12 cellular contexts compared by ENCODE assay signal in genomic region chr19:3386447-3387234, GRCh38. TPM values are rescaled to one million over a fixed set of nuclear protein-coding genes. Genes with fewer than 3 reads are reported as not detected.
DNase-seq lines count a peak whose midpoint lies in the region; ATAC-seq, FAIRE-seq and TF ChIP-seq lines count a peak whose summit lies in the region.
"Had no signal": no experiment of that assay in that cellular context is flagged by ENCODE, and none has a peak within 500 bp of the region (broad histone marks: within the 10 kb centered on the region; RNA-seq: fewer than 3 reads in every experiment).

No MANE protein-coding gene starts in this region.

- POLR2A ChIA-PET in HepG2 (lab: Yijun Ruan, JAX), result no interaction called here
- POLR2A ChIA-PET in naive thymus-derived CD8-positive, alpha-beta T cell (lab: Charles Lee), result no interaction called here

- TF ChIP-seq RAD21 in HepG2 (CRISPR knock-in tag; IDR thresholded peaks at IDR 0.05), result no peak

- in situ Hi-C loops in HepG2 (cut with HindIII; ENCODE audit: extremely low pct_ligation_motif_present, low pct_unique_long_range_greater_than_20kb), result no loop called here

- H2AFZ ChIP-seq in HepG2 (ENCODE audit: low read length), result no peak overlapping the region

- no peaks in the 10 kb centered on the region for H3K9me3 Mint-ChIP-seq in endothelial cell (ENCODE audit: unreplicated experiment)
- H3K9me3 Mint-ChIP-seq in naive thymus-derived CD8-positive, alpha-beta T cell, result no peaks in the 10 kb centered on the region
- H3K9me3 Mint-ChIP-seq: activated T-cell treated with anti-CD3 and anti-CD28 coated beads, Interleukin-2, amount 50 U/mL, for 72 hours; memory B cell had no signal

- peaks cover 5% of the 10 kb centered on the region for H3K27me3 Mint-ChIP-seq in endothelial cell (ENCODE audit: unreplicated experiment)
- no peaks in the 10 kb centered on the region for H3K27me3 Mint-ChIP-seq in naive thymus-derived CD8-positive, alpha-beta T cell
- H3K27me3 Mint-ChIP-seq: memory B cell had no signal

- no peak overlapping the region for H3K27ac Mint-ChIP-seq in endothelial cell (ENCODE audit: unreplicated experiment)
- H3K27ac Mint-ChIP-seq in naive thymus-derived CD8-positive, alpha-beta T cell, result no peak overlapping the region
- H3K27ac Mint-ChIP-seq: activated T-cell treated with anti-CD3 and anti-CD28 coated beads, Interleukin-2, amount 50 U/mL, for 72 hours; memory B cell had no signal

- TF ChIP-seq POLR2A in HepG2 (IDR thresholded peaks at IDR 0.05; ENCODE audit: insufficient read depth in 1 of 2, low read depth in 2 of 2, low read length in 2 of 2), result no peak

- TF ChIP-seq EP300 in HepG2 (IDR thresholded peaks at IDR 0.05; ENCODE audit: low read depth in 2 of 2, low read length in 2 of 2) (no peak), HepG2 (CRISPR knock-in tag; IDR thresholded peaks at IDR 0.05; ENCODE audit: borderline replicate concordance) (no peak)

- intact Hi-C loops in HepG2 (cut with micrococcal nuclease; ENCODE audit: unreplicated experiment), result no loop called here

- H3K4me3 Mint-ChIP-seq in endothelial cell (ENCODE audit: unreplicated experiment), result no peak overlapping the region
- H3K4me3 Mint-ChIP-seq in naive thymus-derived CD8-positive, alpha-beta T cell, result no peak overlapping the region
- H3K4me3 Mint-ChIP-seq: activated T-cell treated with anti-CD3 and anti-CD28 coated beads, Interleukin-2, amount 50 U/mL, for 72 hours; memory B cell had no signal

- peaks cover 5% of the 10 kb centered on the region for H3K36me3 Mint-ChIP-seq in endothelial cell (ENCODE audit: low read depth, unreplicated experiment)
- H3K36me3 Mint-ChIP-seq in naive thymus-derived CD8-positive, alpha-beta T cell, result peaks cover 0 to 12% (median 6%) of the 10 kb centered on the region in 3 donors

- H3K4me1 Mint-ChIP-seq in endothelial cell (ENCODE audit: unreplicated experiment), result no peaks in the 10 kb centered on the region
- H3K4me1 Mint-ChIP-seq in naive thymus-derived CD8-positive, alpha-beta T cell, result peaks cover 9 to 26% (median 19%) of the 10 kb centered on the region in 4 donors

- H3K9me3 ChIP-seq in HepG2 (ENCODE audit: low read length) (no peaks in the 10 kb centered on the region), skeletal muscle satellite cell (replicated peaks; ENCODE audit: low read length) (no peaks in the 10 kb centered on the region)

- H3K79me2 ChIP-seq in HepG2 (ENCODE audit: insufficient read depth, low read length), result no peaks in the 10 kb centered on the region

- no peak for DNase-seq in AG10803 (ENCODE audit: low read depth)
- DNase-seq in coronary artery (ENCODE audit: low spot score), result no peak
- DNase-seq in HepG2 (ENCODE audit: low spot score), result no peak
- DNase-seq in endothelial cell (ENCODE audit: low spot score), result no peak
- no peak for DNase-seq in NCI-H1105 treated with DMSO at 0.1 percent for 48 hours (lab: John Stamatoyannopoulos, UW)
- DNase-seq in naive thymus-derived CD8-positive, alpha-beta T cell, result no peak
- DNase-seq: activated T-cell treated with anti-CD3 and anti-CD28 coated beads, Interleukin-2, amount 50 U/mL, for 72 hours; hippocampal formation had no signal

- H4K20me1 ChIP-seq in HepG2 (ENCODE audit: insufficient read depth, low read length), result no peaks in the 10 kb centered on the region

- no peak overlapping the region for H3K9ac ChIP-seq in HepG2 (ENCODE audit: insufficient read depth, low read depth, low read length)
- peak overlapping the region; percentile 18 for H3K9ac ChIP-seq in skeletal muscle satellite cell (ENCODE audit: low read depth, low read length)

- BruUV-seq in HepG2 (replicated peaks; lab: Mats Ljungman, UMichigan), result no TSS peak

- no peak for FAIRE-seq in HepG2 (lab: Jason Lieb, UNC)
- FAIRE-seq: D721Med had no signal

- WGBS in HepG2 (ENCODE audit: low lambda C conversion rate), result 86% methylated on average over 10 of the region's 25 CpGs

- ATAC-seq in HepG2, result no peak; the same call in 2 of the 3 replicates
- ATAC-seq in naive thymus-derived CD8-positive, alpha-beta T cell, result no peak
- no peak for ATAC-seq in HG02852 (IDR thresholded peaks at IDR 0.05; ENCODE audit: unreplicated experiment)
- ATAC-seq: activated T-cell treated with anti-CD3 and anti-CD28 coated beads, Interleukin-2, amount 50 U/mL, for 72 hours had no signal

- H3K36me3 ChIP-seq in HepG2 (replicated peaks in 1 of 2; ENCODE audit: control insufficient read depth in 1 of 2, insufficient read depth in 2 of 2, low read length in 2 of 2) (peaks cover 4 to 9% of the 10 kb centered on the region in 2 experiments; a peak in 1 of 5 replicates), skeletal muscle satellite cell (ENCODE audit: insufficient read depth, low read length) (peaks cover 28% of the 10 kb centered on the region)

- H3K27ac ChIP-seq in coronary artery (peak overlapping the region; percentile 74 to 95), HepG2 (ENCODE audit: extremely low read length, insufficient read depth, low read length) (no peak overlapping the region)

- 0 out of 2 replicates have a peak overlapping the region, but pooled peaks have one; percentile 3 for H3K4me3 ChIP-seq in AG10803 (ENCODE audit: low read length)
- peak overlapping the region; percentile 34 for H3K4me3 ChIP-seq in coronary artery
- no peak overlapping the region for H3K4me3 ChIP-seq in HepG2 (replicated peaks in 1 of 3; ENCODE audit: insufficient read depth in 1 of 3, low read depth in 2 of 3, low read length in 3 of 3)
- H3K4me3 ChIP-seq in skeletal muscle satellite cell (ENCODE audit: low read length), result no peak overlapping the region

- no peak for TF ChIP-seq CTCF in AG10803 (conservative IDR thresholded peaks at IDR 0.05; ENCODE audit: low read length)
- no peak for TF ChIP-seq CTCF in coronary artery (IDR thresholded peaks at IDR 0.05)
- no peak for TF ChIP-seq CTCF in HepG2 (CRISPR knock-in tag; IDR thresholded peaks at IDR 0.05)
- TF ChIP-seq CTCF in endothelial cell (IDR thresholded peaks at IDR 0.05; ENCODE audit: unreplicated experiment), result no peak

- H3K4me1 ChIP-seq in HepG2 (ENCODE audit: insufficient read depth, low read length) (peaks cover 27% of the 10 kb centered on the region), skeletal muscle satellite cell (ENCODE audit: control insufficient read depth, insufficient read depth, low read length) (peaks cover 65% of the 10 kb centered on the region)

- H3K27me3 ChIP-seq in HepG2 (ENCODE audit: control insufficient read depth in 1 of 2, insufficient read depth in 2 of 2, low read length in 2 of 2) (no peaks in the 10 kb centered on the region), skeletal muscle satellite cell (ENCODE audit: control insufficient read depth, insufficient read depth, low read length) (no peaks in the 10 kb centered on the region)

- H3K4me2 ChIP-seq in HepG2 (ENCODE audit: low read depth, low read length) (no peak overlapping the region), skeletal muscle satellite cell (ENCODE audit: low read length) (no peak overlapping the region)

- CTCF ChIA-PET in HepG2 (lab: Yijun Ruan, JAX; ENCODE audit: low intra/inter-chr PET ratio, low total read pairs), result no interaction called here

TF ChIP-seq in HepG2, 621 proteins besides CTCF, POLR2A, EP300 and RAD21:
- TF ChIP-seq ZBTB38 (CRISPR knock-in tag; IDR thresholded peaks at IDR 0.05), result 0 out of 2 replicates have a peak, but pooled peaks have one; percentile 8
- no peak for TF ChIP-seq GPBP1L1 (CRISPR knock-in tag; IDR thresholded peaks at IDR 0.05)
- TF ChIP-seq ZNF768 (CRISPR knock-in tag; IDR thresholded peaks at IDR 0.05), result peak; percentile 73
- TF ChIP-seq ZNF160 (CRISPR knock-in tag; IDR thresholded peaks at IDR 0.05), result no peak

RNA-seq across cellular contexts. Expression of gene NFIC, which starts 20.3 kb away (rescaled TPM):
- total RNA-seq in HepG2 (2016; rRNA removed; fragmentation: Illumina TruSeq; extraction: Trizol) (2.5 and 2.9 TPM in 2 replicates), endothelial cell (ENCODE audit: unreplicated experiment) (4.9 TPM)
- total RNA-seq in HepG2 (2016; cell fraction: cytosol; rRNA removed; fragmentation: Illumina TruSeq; extraction: Trizol; ENCODE audit: low read depth), result 2.9 and 3.0 TPM in 2 replicates
- total RNA-seq in HepG2 (2016; cell fraction: insoluble cytoplasmic fraction; rRNA removed; fragmentation: Illumina TruSeq; extraction: Trizol), result 3.0 and 3.2 TPM in 2 replicates
- 2.5 and 2.9 TPM in 2 replicates for total RNA-seq in HepG2 (2016; cell fraction: membrane; rRNA removed; fragmentation: Illumina TruSeq; extraction: Trizol)
- total RNA-seq in HepG2 (2016; cell fraction: nucleus; rRNA removed; fragmentation: Illumina TruSeq; extraction: Trizol), result 3.8 and 5.6 TPM in 2 replicates
- 1.3 and 1.6 TPM in 2 replicates for polyA plus RNA-seq in HepG2 (2011; rRNA removed)
- 0.71 and 0.79 TPM in 2 replicates for polyA plus RNA-seq in HepG2 (2011; cell fraction: cytosol; rRNA removed)
- 5.1 and 8.1 TPM in 2 replicates for polyA plus RNA-seq in HepG2 (2011; cell fraction: nucleus; rRNA removed)
- polyA plus RNA-seq in HepG2 (2012), result 5.9 and 8.4 TPM in 2 replicates
- 1.1 and 1.4 TPM in 2 replicates for polyA plus RNA-seq in HepG2 (2016; cell fraction: cytosol; fragmentation: Illumina TruSeq; extraction: Trizol; ENCODE audit: low read depth)
- polyA plus RNA-seq in HepG2 (2016; cell fraction: insoluble cytoplasmic fraction; fragmentation: Illumina TruSeq; extraction: Trizol; ENCODE audit: low read depth), result 8.2 and 9.6 TPM in 2 replicates
- polyA plus RNA-seq in HepG2 (2016; cell fraction: membrane; fragmentation: Illumina TruSeq; extraction: Trizol; ENCODE audit: low read depth), result 4.6 and 4.8 TPM in 2 replicates
- polyA plus RNA-seq in HepG2 (2016; cell fraction: nucleus; fragmentation: Illumina TruSeq; extraction: Trizol; ENCODE audit: insufficient read depth, low read depth), result 7.4 and 9.8 TPM in 2 replicates
- 5.3 and 16.7 TPM in 2 replicates for polyA minus RNA-seq in HepG2 (2011; rRNA and poly(A)+ RNA removed; ENCODE audit: low replicate concordance)
- polyA minus RNA-seq in HepG2 (2011; cell fraction: cytosol; rRNA and poly(A)+ RNA removed), result 5.2 and 5.4 TPM in 2 replicates
- 5.1 and 5.3 TPM in 2 replicates for polyA minus RNA-seq in HepG2 (2011; cell fraction: nucleus; rRNA and poly(A)+ RNA removed)
- 72.1 and 73.3 TPM in 2 replicates for total RNA-seq in skeletal muscle satellite cell (2012; rRNA removed)
- 10 to 100 TPM; 30.2 to 34.8 TPM for total RNA-seq in naive thymus-derived CD8-positive, alpha-beta T cell
- polyA plus RNA-seq in naive thymus-derived CD8-positive, alpha-beta T cell, result 10 to 100 TPM in 2 of 3 donors, 1 to 10 TPM in 1; 5.8 to 15.8 (median 12.1) TPM

Comparison
In these comparisons a context has a peak if more than half of its experiments do, and no peak if none do; other contexts are left out.
1. H3K4me3 ChIP-seq: peak in AG10803 (single experiment) and coronary artery (single experiment); none in HepG2 (0 of 3) and skeletal muscle satellite cell (single experiment).